8 cellular contexts compared by ENCODE assay signal in the genomic region with DNA sequence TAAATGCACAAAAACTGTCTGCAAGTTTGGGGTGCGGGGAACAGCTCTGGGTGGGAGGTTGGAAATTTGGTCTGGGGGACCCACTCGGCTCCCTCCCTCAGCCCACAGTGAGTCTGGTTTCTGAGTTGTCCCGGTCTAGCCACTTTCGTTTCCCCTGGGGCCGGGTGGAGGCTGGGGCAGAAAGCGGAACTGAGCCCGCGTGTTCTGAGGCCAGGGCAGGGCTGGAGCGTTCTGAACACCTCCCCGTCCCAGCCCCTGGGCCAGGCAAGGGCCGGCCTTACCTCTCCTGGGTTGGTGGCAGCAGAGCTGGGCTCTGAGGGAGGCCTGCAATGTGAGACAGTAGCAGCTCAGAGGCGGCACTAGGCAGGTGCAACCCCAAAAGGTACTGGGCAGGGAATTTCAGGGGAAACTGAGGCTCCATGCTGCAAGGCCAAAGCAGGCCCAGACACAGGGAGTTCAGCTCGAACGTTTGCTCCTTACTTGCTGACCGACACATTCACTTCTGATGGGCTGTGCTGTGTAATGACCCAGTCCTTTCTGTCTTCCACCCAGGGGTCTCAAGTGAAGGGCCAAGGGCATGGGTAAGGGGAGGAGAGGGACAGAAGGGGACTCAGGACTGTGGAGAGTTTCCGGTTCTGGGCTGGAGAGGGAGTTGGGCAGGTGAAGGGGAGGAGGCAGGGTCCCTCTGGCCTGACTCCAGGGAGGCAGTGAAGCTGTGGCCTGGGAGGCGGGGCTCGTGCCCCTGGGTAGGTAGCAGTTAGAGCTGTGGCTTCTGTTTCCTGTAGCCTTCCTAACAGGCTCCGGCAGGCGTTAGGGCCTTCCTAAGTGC. TPM values are rescaled to one million over a fixed set of nuclear protein-coding genes. Genes with fewer than 3 reads are reported as not detected.
A peak's percentile ranks its signal among the peaks of the same experiment; 100 is the strongest.
DNase-seq lines count a peak whose midpoint lies in the region; ATAC-seq, FAIRE-seq and TF ChIP-seq lines count a peak whose summit lies in the region.

No MANE protein-coding gene starts in this region.

- peak overlapping the region in 5 of 10 donors; percentile 10 to 95 (median 51) for H3K4me3 Mint-ChIP-seq in naive thymus-derived CD8-positive, alpha-beta T cell
- no peak overlapping the region for H3K4me3 Mint-ChIP-seq in H9

- no peaks in the 10 kb centered on the region for H3K4me1 ChIP-seq in H9 (ENCODE audit: insufficient read depth, low read length)

- no peak overlapping the region for H2BK5ac ChIP-seq in H9 (ENCODE audit: insufficient read length, low read length)

- H4K91ac ChIP-seq in H9 (ENCODE audit: insufficient read length, low read depth, low read length): no peak overlapping the region

- no peak overlapping the region for H2AFZ ChIP-seq in H9 (ENCODE audit: low read length)

- H3K9me3 ChIP-seq in H9 (ENCODE audit: control insufficient read depth, low read depth, low read length): no peaks in the 10 kb centered on the region

- no peak overlapping the region for H3K9ac ChIP-seq in H9 (ENCODE audit: extremely low read depth, insufficient read length, low read length)

- H3K14ac ChIP-seq in H9 (ENCODE audit: insufficient read depth, low read length): no peak overlapping the region

- no peak overlapping the region for H3K27ac ChIP-seq in H9 (ENCODE audit: insufficient read length, low read depth, low read length)

- H3K18ac ChIP-seq in H9 (ENCODE audit: insufficient read length, low read depth, low read length): no peak overlapping the region

- POLR2A ChIA-PET in naive thymus-derived CD8-positive, alpha-beta T cell (lab: Charles Lee): no interaction called here

- peaks cover 0 to 6% (median 6%) of the 10 kb centered on the region in 3 donors for H3K36me3 Mint-ChIP-seq in naive thymus-derived CD8-positive, alpha-beta T cell
- no peaks in the 10 kb centered on the region for H3K36me3 Mint-ChIP-seq in H9 (ENCODE audit: insufficient read depth in 1 of 3, low read depth in 3 of 3)

- no peak overlapping the region for H2BK20ac ChIP-seq in H9 (ENCODE audit: low read depth, low read length, poor library complexity, severe bottlenecking)

- DNase-seq in GM12891 (ENCODE audit: insufficient read length, low spot score): peak; percentile 84
- peak; percentile 57 for DNase-seq in activated CD8-positive, alpha-beta memory T cell treated with anti-CD3 and anti-CD28 coated beads, Interleukin-2, amount 50 U/mL, for 48 hours
- peak in 1 of 10 donors; percentile 61 for DNase-seq in naive thymus-derived CD8-positive, alpha-beta T cell
- no peak for DNase-seq in H9
- DNase-seq in HTR-8/SVneo (ENCODE audit: insufficient read length, low spot score): no peak
- DNase-seq in NCI-H774 (lab: John Stamatoyannopoulos, UW): no peak

- H3K4ac ChIP-seq in H9 (ENCODE audit: low read depth, low read length): no peak overlapping the region

- H2BK15ac ChIP-seq in H9 (ENCODE audit: low read depth, low read length): no peak overlapping the region

- H3K27me3 ChIP-seq in H9 (ENCODE audit: insufficient read depth, low read length): peaks cover 20% of the 10 kb centered on the region; the same call in 1 of the 2 replicates

- H3K23me2 ChIP-seq in H9 (ENCODE audit: insufficient read length, low read depth, low read length, poor library complexity, severe bottlenecking): peaks cover 5% of the 10 kb centered on the region

- no peak overlapping the region for H3K4me2 ChIP-seq in H9 (ENCODE audit: insufficient read depth, insufficient read length, low read length)

- H3K79me2 ChIP-seq in H9 (ENCODE audit: insufficient read depth, low read length): no peaks in the 10 kb centered on the region

- H2AK5ac ChIP-seq in H9 (ENCODE audit: insufficient read length, low read length): no peak overlapping the region

- no peak overlapping the region for H3T11ph ChIP-seq in H9 (ENCODE audit: low read length)

- WGBS in H9 (ENCODE audit: extremely low coverage, insufficient read length, low lambda C conversion rate): no CpG with 5 or more reads among the region's 20 CpGs

- FAIRE-seq in GM12891 (lab: Jason Lieb, UNC) (peak; percentile 95), HTR-8/SVneo (lab: Jason Lieb, UNC) (no peak)

- H3K9me3 Mint-ChIP-seq in naive thymus-derived CD8-positive, alpha-beta T cell: no peaks in the 10 kb centered on the region
- 0 out of 5 replicates have a peak, but pooled peaks cover 0 to 2% of the 10 kb centered on the region in 2 experiments for H3K9me3 Mint-ChIP-seq in H9

- no peaks in the 10 kb centered on the region for H4K20me1 ChIP-seq in H9 (ENCODE audit: control insufficient read depth, insufficient read depth, insufficient read length)

- no peaks in the 10 kb centered on the region for H3K79me1 ChIP-seq in H9 (ENCODE audit: insufficient read depth, low read depth, low read length, poor library complexity, severe bottlenecking)

- ATAC-seq in GM19468 (IDR thresholded peaks at IDR 0.05; ENCODE audit: extremely low read depth, unreplicated experiment) (peak; percentile 44), HG03469 (IDR thresholded peaks at IDR 0.05; ENCODE audit: unreplicated experiment) (peak; percentile 36)
- peak; percentile 20 to 57 for ATAC-seq in naive thymus-derived CD8-positive, alpha-beta T cell

- peaks cover 14 to 35% (median 26%) of the 10 kb centered on the region in 4 donors for H3K4me1 Mint-ChIP-seq in naive thymus-derived CD8-positive, alpha-beta T cell
- peaks cover 10 to 16% of the 10 kb centered on the region in 2 experiments for H3K4me1 Mint-ChIP-seq in H9

- H3K27me3 Mint-ChIP-seq in naive thymus-derived CD8-positive, alpha-beta T cell: peaks cover 10 to 45% (median 25%) of the 10 kb centered on the region in 5 donors
- peaks cover 62% of the 10 kb centered on the region for H3K27me3 Mint-ChIP-seq in H9 (ENCODE audit: low read depth)

- no peak for TF ChIP-seq CTCF in H9 (conservative IDR thresholded peaks at IDR 0.05)

- no peak overlapping the region for H2BK120ac ChIP-seq in H9 (ENCODE audit: low read depth, low read length, poor library complexity, severe bottlenecking)

- peak overlapping the region in 3 of 10 donors; percentile 38 to 67 (median 55) for H3K27ac Mint-ChIP-seq in naive thymus-derived CD8-positive, alpha-beta T cell
- H3K27ac Mint-ChIP-seq in H9: no peak overlapping the region

- H4K8ac ChIP-seq in H9 (replicated peaks; ENCODE audit: insufficient read length, low read depth, low read length): no peak overlapping the region

- no peak overlapping the region for H3K23ac ChIP-seq in H9 (ENCODE audit: insufficient read length, low read depth, low read length)

- H2BK12ac ChIP-seq in H9 (ENCODE audit: insufficient read length, low read depth, low read length): no peak overlapping the region

- no peak for TF ChIP-seq POLR2A in GM12891 (IDR thresholded peaks at IDR 0.05; ENCODE audit: low read depth, low read length)

- H3K56ac ChIP-seq in H9 (ENCODE audit: insufficient read length, low read depth, low read length): no peak overlapping the region

- no peak overlapping the region for H4K5ac ChIP-seq in H9 (ENCODE audit: insufficient read length, low read depth, low read length)

TF ChIP-seq in GM12891, 5 proteins besides CTCF, POLR2A, EP300 and RAD21:
- TF ChIP-seq PAX5 (IDR thresholded peaks at IDR 0.05; ENCODE audit: insufficient read depth, low read length, severe bottlenecking) (peak; percentile 85), SPI1 (IDR thresholded peaks at IDR 0.05; ENCODE audit: low read depth, low read length) (peak; percentile 99), POU2F2 (IDR thresholded peaks at IDR 0.05; ENCODE audit: low read depth, low read length) (peak; percentile 40; the same call in 1 of the 2 replicates), POLR2AphosphoS5 (IDR thresholded peaks at IDR 0.05; ENCODE audit: low read depth, low read length) (0 out of 2 replicates have a peak, but pooled peaks have one; percentile 45), TAF1 (IDR thresholded peaks at IDR 0.05; ENCODE audit: low read depth, low read length) (peak; percentile 66; the same call in 1 of the 2 replicates)
TF ChIP-seq in GM12891: peak in this region for 5.

RNA-seq across cellular contexts. Expression of a gene that starts 3.0 kb away (rescaled TPM):
- 66.9 TPM for polyA plus RNA-seq in GM12891 (2012; ENCODE audit: low read depth, missing spikeins)
- 1 to 10 TPM; 2.3 to 3.0 TPM for total RNA-seq in naive thymus-derived CD8-positive, alpha-beta T cell
- polyA plus RNA-seq in naive thymus-derived CD8-positive, alpha-beta T cell: under 1 TPM; 0.20 to 0.42 (median 0.40) TPM
- total RNA-seq in H9 (2021): 0.70 and 0.74 TPM in 2 replicates

RNA-seq across cellular contexts. Expression of a gene that starts 30.2 kb away (rescaled TPM):
- 1.3 TPM for polyA plus RNA-seq in GM12891 (2012; ENCODE audit: low read depth, missing spikeins)
- total RNA-seq in naive thymus-derived CD8-positive, alpha-beta T cell: under 1 TPM; 0.29 to 0.33 TPM
- not detected for polyA plus RNA-seq in naive thymus-derived CD8-positive, alpha-beta T cell
- total RNA-seq in H9 (2021): 4.8 and 5.3 TPM in 2 replicates

Comparison
In these comparisons a context has a peak if more than half of its experiments do, and no peak if none do; other contexts are left out.
1. DNase-seq: peak in GM12891 (single experiment) and activated CD8-positive, alpha-beta memory T cell treated with anti-CD3 and anti-CD28 coated beads, Interleukin-2, amount 50 U/mL, for 48 hours (single experiment); none in H9 (single experiment), HTR-8/SVneo (single experiment) and NCI-H774 (single experiment).
2. Peak in every context shown above with its lines, with median percentiles within 50 percentile points of each other: ATAC-seq.